In the genomic region with DNA sequence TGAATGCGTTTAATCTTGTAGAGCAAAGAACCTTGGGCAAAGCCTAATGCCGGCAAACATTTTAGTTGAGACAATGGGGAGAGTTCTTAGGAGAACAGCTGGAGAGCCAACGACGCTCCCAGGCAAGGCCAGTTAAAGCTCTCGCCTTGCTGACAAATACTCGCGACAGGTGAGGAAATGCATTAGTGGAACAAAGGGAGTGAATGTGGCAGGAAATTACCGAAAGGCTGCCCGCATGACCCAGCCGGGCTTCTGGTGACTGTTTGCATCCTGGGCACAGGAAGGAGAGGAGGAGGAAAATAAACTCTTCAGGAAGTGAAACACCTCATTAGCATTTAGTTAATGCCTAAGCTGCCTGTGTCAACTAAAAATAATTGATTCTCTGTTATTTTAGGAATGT, we compare ENCODE assay signal across 12 cellular contexts.
DNase-seq lines count a peak whose midpoint lies in the region; ATAC-seq and TF ChIP-seq lines count a peak whose summit lies in the region.
"Had no signal": no experiment of that assay in that cellular context is flagged by ENCODE, and none has a peak within 500 bp of the region (broad histone marks: within the 10 kb centered on the region; RNA-seq: fewer than 3 reads in every experiment).

No MANE protein-coding gene starts in this region.

- H2AK5ac ChIP-seq in neuronal stem cell (ENCODE audit: low read depth, low read length): no peak overlapping the region

- DNase-seq in NCI-H1105 treated with DMSO at 0.1 percent for 48 hours (lab: John Stamatoyannopoulos, UW): peak; percentile 7
- DNase-seq in NCI-H1105 (lab: John Stamatoyannopoulos, UW): no peak
- DNase-seq in NCI-H748 (lab: John Stamatoyannopoulos, UW; ENCODE audit: unreplicated experiment): peak; percentile 98
- peak; percentile 60 for DNase-seq in epithelial cell of esophagus (ENCODE audit: low read depth)
- DNase-seq in neuronal stem cell (ENCODE audit: low spot score): no peak
- no peak for DNase-seq in ACHN
- DNase-seq in upper lobe of left lung: no peak
- DNase-seq: activated CD4-positive, CD25-positive, alpha-beta regulatory T cell; DND-41; stimulated activated CD4-positive, alpha-beta T cell treated with anti-CD3 and anti-CD28 coated beads, Interleukin-2, amount 100 ng/mL, for 48 hours had no signal

- no peaks in the 10 kb centered on the region for H3K79me1 ChIP-seq in neuronal stem cell (ENCODE audit: low read depth, low read length)

- no peak overlapping the region for H3K18ac ChIP-seq in neuronal stem cell (ENCODE audit: low read length)

- H3K14ac ChIP-seq in neuronal stem cell (ENCODE audit: low read length): no peak overlapping the region

- peaks cover 12 to 28% of the 10 kb centered on the region in 2 donors for H3K4me1 ChIP-seq in neuronal stem cell (ENCODE audit: control insufficient read depth in 2 of 2, insufficient read depth in 1 of 2, low read depth in 1 of 2, low read length in 2 of 2)
- H3K4me1 ChIP-seq in upper lobe of left lung: no peaks in the 10 kb centered on the region

- H3K27ac ChIP-seq in neuronal stem cell (replicated peaks; ENCODE audit: low read length) (peak overlapping the region; percentile 18), upper lobe of left lung (no peak overlapping the region)
- H3K27ac ChIP-seq: RWPE1 had no signal

- TF ChIP-seq CTCF in epithelial cell of esophagus (IDR thresholded peaks at IDR 0.05; ENCODE audit: insufficient read depth, low read depth, low read length, missing control alignments) (no peak), upper lobe of left lung (IDR thresholded peaks at IDR 0.05) (no peak)

- TF ChIP-seq EP300 in upper lobe of left lung (IDR thresholded peaks at IDR 0.05): no peak

- H3K36me3 ChIP-seq in neuronal stem cell (replicated peaks in 1 of 2; ENCODE audit: control insufficient read depth in 2 of 2, insufficient read depth in 2 of 2, low read length in 2 of 2) (no peaks in the 10 kb centered on the region), upper lobe of left lung (no peaks in the 10 kb centered on the region)

- H3K9me3 ChIP-seq in neuronal stem cell (replicated peaks in 1 of 2; ENCODE audit: control insufficient read depth in 2 of 2, insufficient read depth in 1 of 2, low read depth in 1 of 2, low read length in 2 of 2) (no peaks in the 10 kb centered on the region), upper lobe of left lung (no peaks in the 10 kb centered on the region)

- no peak overlapping the region for H3K4ac ChIP-seq in neuronal stem cell (ENCODE audit: low read length)

- H3K23ac ChIP-seq in neuronal stem cell (ENCODE audit: low read depth, low read length, poor library complexity): no peak overlapping the region

- H4K91ac ChIP-seq in neuronal stem cell (ENCODE audit: low read depth, low read length, poor library complexity): no peak overlapping the region

- H3K9ac ChIP-seq in neuronal stem cell (ENCODE audit: low read depth, low read length, poor library complexity): no peak overlapping the region

- H4K8ac ChIP-seq in neuronal stem cell (ENCODE audit: low read depth, low read length): no peak overlapping the region

- no peak overlapping the region for H3K4me3 ChIP-seq in epithelial cell of esophagus (ENCODE audit: low read length)
- no peak overlapping the region for H3K4me3 ChIP-seq in neuronal stem cell (ENCODE audit: low read length in 2 of 2)
- no peak overlapping the region for H3K4me3 ChIP-seq in upper lobe of left lung

- H3K4me2 ChIP-seq in neuronal stem cell (ENCODE audit: insufficient read depth, low read length, poor library complexity, severe bottlenecking): no peak overlapping the region

- H3K27me3 ChIP-seq in neuronal stem cell (ENCODE audit: control insufficient read depth in 3 of 3, insufficient read depth in 3 of 3, low read depth in 1 of 3, low read length in 3 of 3) (no peaks in the 10 kb centered on the region), upper lobe of left lung (no peaks in the 10 kb centered on the region)

- in situ Hi-C loops in ACHN (cut with HindIII; ENCODE audit: low pct_ligation_motif_present, low pct_unique_long_range_greater_than_20kb, low sequenced_read_pairs): no loop called here

- no peak overlapping the region for H2BK120ac ChIP-seq in neuronal stem cell (ENCODE audit: low read depth, low read length)

- H2BK12ac ChIP-seq in neuronal stem cell (ENCODE audit: low read length): no peak overlapping the region

- peak overlapping the region; percentile 53 for H2AFZ ChIP-seq in neuronal stem cell (ENCODE audit: low read length)

- no peak for TF ChIP-seq POLR2A in upper lobe of left lung (IDR thresholded peaks at IDR 0.05)

- H2BK15ac ChIP-seq in neuronal stem cell (ENCODE audit: low read length): no peak overlapping the region

- WGBS in neuronal stem cell (ENCODE audit: extremely low coverage in 2 of 2, insufficient read length in 2 of 2, insufficient replicate concordance in 1 of 2), 2 donors: no CpG with 5 or more reads among the region's 10 CpGs
- WGBS in upper lobe of left lung, 2 donors: 23 to 25% methylated on average over 10 of the region's 10 CpGs

- no peak overlapping the region for H2BK5ac ChIP-seq in neuronal stem cell (ENCODE audit: low read length)

- ATAC-seq in upper lobe of left lung (ENCODE audit: low FRiP score in 2 of 2): no peak
- no peak for ATAC-seq in GM21515 (IDR thresholded peaks at IDR 0.05; ENCODE audit: unreplicated experiment)

Comparison
In these comparisons a context has a peak if more than half of its experiments do, and no peak if none do; other contexts are left out.
1. DNase-seq: peak in NCI-H1105 treated with DMSO at 0.1 percent for 48 hours (single experiment), NCI-H748 (single experiment) and epithelial cell of esophagus (single experiment); none in NCI-H1105 (single experiment), neuronal stem cell (single experiment), ACHN (single experiment) and upper lobe of left lung (0 of 2).